In the genomic region with DNA sequence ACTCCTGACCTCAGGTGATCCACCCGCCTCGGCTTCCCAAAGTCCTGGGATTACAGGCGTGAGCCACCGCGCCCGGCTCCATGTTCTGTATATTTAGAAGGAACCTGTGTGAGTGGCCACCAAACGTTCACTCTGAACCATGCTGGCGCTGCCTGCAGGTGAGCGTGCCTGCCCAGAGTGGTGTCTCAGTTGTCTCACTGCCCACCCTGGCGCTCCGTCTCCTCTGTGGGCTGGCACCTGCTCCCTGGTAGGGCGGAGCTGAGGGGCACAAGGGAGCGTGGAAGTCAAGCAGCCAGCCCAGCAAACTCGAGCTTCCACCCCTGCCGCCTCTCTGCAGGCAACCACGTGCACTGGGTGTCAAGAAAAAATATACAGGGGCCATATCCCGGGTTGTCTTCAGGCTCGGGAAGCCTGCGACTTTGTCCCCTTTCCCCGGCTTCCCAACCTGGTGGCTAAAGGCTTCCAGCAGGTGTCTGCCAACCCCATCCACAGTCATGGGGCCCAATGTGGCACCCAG, we compare ENCODE assay signal across 10 cellular contexts. TPM values are rescaled to one million over a fixed set of nuclear protein-coding genes. Genes with fewer than 3 reads are reported as not detected.
A peak's percentile ranks its signal among the peaks of the same experiment; 100 is the strongest.
DNase-seq lines count a peak whose midpoint lies in the region; TF ChIP-seq lines count a peak whose summit lies in the region.
"Had no signal": no experiment of that assay in that cellular context is flagged by ENCODE, and none has a peak within 500 bp of the region (broad histone marks: within the 10 kb centered on the region; RNA-seq: fewer than 3 reads in every experiment).

No MANE protein-coding gene starts in this region.

- peak overlapping the region; percentile 18 for H3K9ac ChIP-seq in HUES6 (ENCODE audit: low read length)
- H3K9ac ChIP-seq in mesenchymal stem cell (ENCODE audit: low read length): no peak overlapping the region
- H3K9ac ChIP-seq in subcutaneous abdominal adipose tissue (ENCODE audit: low read length in 5 of 5): peak overlapping the region in 2 of 5 donors; percentile 38 to 41
- H3K9ac ChIP-seq: KMS-11 had no signal

- H4K91ac ChIP-seq in mesenchymal stem cell (ENCODE audit: low read length): peak overlapping the region; percentile 96

- H3K79me1 ChIP-seq in mesenchymal stem cell (replicated peaks; ENCODE audit: low read length, poor library complexity, severe bottlenecking): peaks cover 7% of the 10 kb centered on the region

- H3K4me1 ChIP-seq in HUES6 (ENCODE audit: control insufficient read depth, insufficient read depth, low read length): peaks cover 21% of the 10 kb centered on the region
- H3K4me1 ChIP-seq in mesenchymal stem cell (ENCODE audit: control insufficient read depth, insufficient read depth, low read depth, low read length): peaks cover 66% of the 10 kb centered on the region
- H3K4me1 ChIP-seq in subcutaneous abdominal adipose tissue (ENCODE audit: control insufficient read depth in 5 of 5, insufficient read depth in 5 of 5, low read length in 5 of 5): peaks cover 5 to 68% (median 44%) of the 10 kb centered on the region in 5 donors

- peak overlapping the region; percentile 88 to 92 for H3K18ac ChIP-seq in mesenchymal stem cell (ENCODE audit: low read depth in 1 of 2, low read length in 2 of 2)

- H2BK5ac ChIP-seq in mesenchymal stem cell (ENCODE audit: low read depth, low read length, poor library complexity, severe bottlenecking): peak overlapping the region; percentile 92

- H3K27ac ChIP-seq in HUES6 (ENCODE audit: low read depth, low read length): no peak overlapping the region
- peak overlapping the region; percentile 87 for H3K27ac ChIP-seq in caudate nucleus (ENCODE audit: low read depth, low read length)
- H3K27ac ChIP-seq in mesenchymal stem cell (ENCODE audit: low read length, poor library complexity, severe bottlenecking): peak overlapping the region; percentile 90
- peak overlapping the region; percentile 77 for H3K27ac ChIP-seq in subcutaneous abdominal adipose tissue (ENCODE audit: low read depth, low read length)
- H3K27ac ChIP-seq: KMS-11, WERI-Rb-1 had no signal

- H3K27me3 ChIP-seq in HUES6 (ENCODE audit: control insufficient read depth, insufficient read depth, low read length): no peaks in the 10 kb centered on the region
- no peaks in the 10 kb centered on the region for H3K27me3 ChIP-seq in mesenchymal stem cell (ENCODE audit: control insufficient read depth in 1 of 2, insufficient read depth in 1 of 2, low read length in 2 of 2)
- no peaks in the 10 kb centered on the region for H3K27me3 ChIP-seq in subcutaneous abdominal adipose tissue (ENCODE audit: control insufficient read depth in 5 of 5, insufficient read depth in 4 of 5, low read length in 5 of 5)

- 92% methylated on average over 20 of the region's 20 CpGs for WGBS in mesenchymal stem cell

- no peak overlapping the region for H3K14ac ChIP-seq in mesenchymal stem cell (ENCODE audit: low read length in 2 of 2)

- H3K36me3 ChIP-seq in HUES6 (ENCODE audit: control insufficient read depth, insufficient read depth, low read length) (peaks cover 17% of the 10 kb centered on the region; the same call in 1 of the 2 replicates), mesenchymal stem cell (ENCODE audit: control insufficient read depth in 1 of 2, insufficient read depth in 2 of 2, low read depth in 1 of 2, low read length in 2 of 2) (peaks cover 0 to 9% of the 10 kb centered on the region in 2 experiments), subcutaneous abdominal adipose tissue (ENCODE audit: control insufficient read depth in 5 of 5, insufficient read depth in 5 of 5, low read length in 5 of 5) (peaks cover 0 to 20% (median 17%) of the 10 kb centered on the region in 5 donors)
- H3K36me3 ChIP-seq: WERI-Rb-1 had no signal

- H3K36me3 Mint-ChIP-seq in CD14-positive monocyte: peaks cover 16 to 19% of the 10 kb centered on the region in 2 donors

- peak overlapping the region; percentile 82 for H2BK120ac ChIP-seq in mesenchymal stem cell (ENCODE audit: low read depth, low read length)

- no peak overlapping the region for H3K23ac ChIP-seq in mesenchymal stem cell (ENCODE audit: low read length in 2 of 2)

- TF ChIP-seq CTCF in CD14-positive monocyte (IDR thresholded peaks at IDR 0.05): no peak

- no peak overlapping the region for H2AFZ ChIP-seq in mesenchymal stem cell (ENCODE audit: low read depth, low read length)

- H3K4me3 Mint-ChIP-seq in CD14-positive monocyte: no peak overlapping the region

- H2AK5ac ChIP-seq in mesenchymal stem cell (ENCODE audit: low read length, severe bottlenecking): peak overlapping the region; percentile 95

- H2BK15ac ChIP-seq in mesenchymal stem cell (ENCODE audit: low read depth, poor library complexity, severe bottlenecking): peak overlapping the region; percentile 39

- peaks cover 4 to 12% (median 11%) of the 10 kb centered on the region in 3 donors for H3K27me3 Mint-ChIP-seq in CD14-positive monocyte (ENCODE audit: low read depth in 3 of 3)

- H3K4me3 ChIP-seq in HUES6 (ENCODE audit: low read depth, low read length) (no peak overlapping the region), mesenchymal stem cell (ENCODE audit: insufficient read depth in 1 of 2, low read depth in 1 of 2, low read length in 2 of 2) (no peak overlapping the region), subcutaneous abdominal adipose tissue (ENCODE audit: low read depth in 1 of 5, low read length in 5 of 5) (no peak overlapping the region)

- H3K27ac Mint-ChIP-seq in CD14-positive monocyte: peak overlapping the region in 1 of 7 donors; percentile 35

- intact Hi-C loops in CD14-positive monocyte (cut with micrococcal nuclease): no loop called here

- H2BK12ac ChIP-seq in mesenchymal stem cell (ENCODE audit: low read length in 2 of 2): peak overlapping the region; percentile 95 to 98

- no peaks in the 10 kb centered on the region for H3K9me3 Mint-ChIP-seq in CD14-positive monocyte

- H4K8ac ChIP-seq in mesenchymal stem cell (ENCODE audit: low read length): no peak overlapping the region

- H3K4me1 Mint-ChIP-seq in CD14-positive monocyte: peaks cover 45% of the 10 kb centered on the region

- H3K9me3 ChIP-seq in HUES6 (ENCODE audit: control insufficient read depth, insufficient read depth, low read depth, low read length): no peaks in the 10 kb centered on the region
- H3K9me3 ChIP-seq in mesenchymal stem cell (ENCODE audit: control insufficient read depth, low read length): no peaks in the 10 kb centered on the region
- no peaks in the 10 kb centered on the region for H3K9me3 ChIP-seq in subcutaneous abdominal adipose tissue (ENCODE audit: control insufficient read depth in 5 of 5, low read length in 5 of 5)

- DNase-seq in caudate nucleus (lab: John Stamatoyannopoulos, UW) (no peak), mesenchymal stem cell (no peak), DMS79 (lab: John Stamatoyannopoulos, UW) (no peak), CD14-positive monocyte (ENCODE audit: low spot score) (no peak)
- DNase-seq in activated CD4-positive, alpha-beta T cell treated with anti-CD3 and anti-CD28 coated beads, Interleukin-2, amount 50 U/mL, for 1 hour: no peak
- DNase-seq in stimulated activated CD4-positive, alpha-beta T cell treated with anti-CD3 and anti-CD28 coated beads, Interleukin-15, amount 100 ng/mL, for 24 hours: no peak
- DNase-seq: WERI-Rb-1 had no signal

- peak overlapping the region; percentile 71 to 93 for H3K4ac ChIP-seq in mesenchymal stem cell (ENCODE audit: low read depth in 1 of 2, low read length in 2 of 2)

- H3K4me2 ChIP-seq in mesenchymal stem cell (ENCODE audit: low read length, poor library complexity, severe bottlenecking): no peak overlapping the region
- H3K4me2 ChIP-seq: KMS-11 had no signal

RNA-seq across cellular contexts. Expression of a gene that starts 16.7 kb away (rescaled TPM):
- polyA plus RNA-seq in mesenchymal stem cell (2013, experiment 1 of 2): 66.7 TPM
- 65.6 TPM for polyA plus RNA-seq in mesenchymal stem cell (2013, experiment 2 of 2)
- 100 to 1,000 TPM; 140 to 141 TPM for polyA plus RNA-seq in CD14-positive monocyte

RNA-seq across cellular contexts. Expression of a gene that starts 42.1 kb away (rescaled TPM):
- 12.9 TPM for polyA plus RNA-seq in mesenchymal stem cell (2013, experiment 1 of 2)
- polyA plus RNA-seq in mesenchymal stem cell (2013, experiment 2 of 2): 12.8 TPM
- 1 to 10 TPM; 1.9 to 2.0 TPM for polyA plus RNA-seq in CD14-positive monocyte
